ENCODE assay signal across 13 cellular contexts in the genomic region with DNA sequence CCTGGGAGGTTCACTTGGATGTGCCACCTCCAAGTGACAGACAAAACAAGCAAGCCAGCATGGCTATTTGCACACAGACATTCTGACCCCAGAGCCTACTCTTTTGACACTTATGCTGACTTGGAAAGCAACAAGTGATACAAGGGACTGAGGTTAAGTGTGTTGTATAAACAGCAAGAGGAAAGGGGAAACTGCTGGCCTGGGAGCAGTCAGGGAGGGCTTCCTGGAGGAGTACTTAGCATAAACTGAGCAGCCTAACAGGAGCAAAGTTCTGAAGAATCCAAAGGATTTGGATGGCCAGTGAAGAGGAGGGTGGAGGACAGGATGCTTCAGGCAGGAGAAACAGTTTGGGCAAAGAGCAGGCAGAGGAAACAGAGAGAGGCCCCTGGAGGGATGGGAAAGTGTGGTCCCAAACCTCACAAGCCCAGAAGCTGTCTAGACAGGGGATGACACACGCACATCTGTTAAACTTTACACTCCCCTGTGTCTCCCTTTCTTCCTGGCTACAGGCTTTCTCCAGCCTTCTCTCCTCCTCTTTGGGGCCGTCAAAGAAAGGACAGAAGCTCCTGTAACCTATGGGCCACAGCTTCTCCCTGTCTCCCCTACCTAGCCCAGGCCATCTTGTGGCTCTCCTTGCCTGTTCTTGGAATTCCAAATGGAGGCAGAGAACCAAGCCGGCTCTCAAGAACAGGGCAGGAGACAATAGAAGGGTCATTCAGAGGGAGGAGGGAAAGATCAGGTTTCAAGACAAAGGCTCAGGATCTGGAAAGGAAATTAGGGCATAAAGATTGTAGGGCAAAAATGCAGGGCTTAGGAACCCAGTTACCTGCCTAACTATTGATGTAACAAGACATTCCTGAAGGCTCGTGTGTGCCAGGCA. TPM values are rescaled to one million over a fixed set of nuclear protein-coding genes. Genes with fewer than 3 reads are reported as not detected.
DNase-seq lines count a peak whose midpoint lies in the region; ATAC-seq, FAIRE-seq and TF ChIP-seq lines count a peak whose summit lies in the region.
"Had no signal": no experiment of that assay in that cellular context is flagged by ENCODE, and none has a peak within 500 bp of the region (broad histone marks: within the 10 kb centered on the region; RNA-seq: fewer than 3 reads in every experiment).

No MANE protein-coding gene starts in this region.

- H3K4ac ChIP-seq in H1 (replicated peaks; ENCODE audit: insufficient read length, low read depth, low read length): no peak overlapping the region

- H2BK120ac ChIP-seq in H1 (replicated peaks; ENCODE audit: low read depth, low read length): no peak overlapping the region

- H3K4me2 ChIP-seq in MM.1S (ENCODE audit: low read depth, low read length): no peak overlapping the region
- H3K4me2 ChIP-seq in H1 (ENCODE audit: insufficient read depth in 1 of 2, low read depth in 2 of 2, low read length in 2 of 2): peak overlapping the region; percentile 37 to 51; a peak in 2 of 4 replicates

- no peak overlapping the region for H3K56ac ChIP-seq in H1 (replicated peaks; ENCODE audit: insufficient read length, low read depth, low read length)

- no peaks in the 10 kb centered on the region for H3K9me3 ChIP-seq in CD4-positive, CD25-positive, alpha-beta regulatory T cell (ENCODE audit: control insufficient read depth in 2 of 2, low read length in 2 of 2)
- H3K9me3 ChIP-seq in MM.1S (replicated peaks; ENCODE audit: insufficient read depth, low read length): no peaks in the 10 kb centered on the region
- H3K9me3 ChIP-seq in H1 (ENCODE audit: insufficient read depth in 2 of 2, low read depth in 1 of 2, low read length in 1 of 2): peaks cover 3 to 4% of the 10 kb centered on the region in 2 experiments; a peak in 1 of 4 replicates
- H3K9me3 ChIP-seq in neutrophil: no peaks in the 10 kb centered on the region
- no peaks in the 10 kb centered on the region for H3K9me3 ChIP-seq in sigmoid colon
- H3K9me3 ChIP-seq: pancreas had no signal

- TF ChIP-seq POLR2A in H1 (IDR thresholded peaks at IDR 0.05; ENCODE audit: control extremely low read depth in 1 of 2, low read depth in 2 of 2, low read length in 2 of 2): no peak
- TF ChIP-seq POLR2A in sigmoid colon (IDR thresholded peaks at IDR 0.05): no peak

- H3K14ac ChIP-seq in H1 (ENCODE audit: insufficient read length): no peak overlapping the region

- WGBS in H1 (ENCODE audit: extremely low coverage in 1 of 2, insufficient coverage in 1 of 2, insufficient read length in 1 of 2, insufficient replicate concordance in 2 of 2, low coverage in 1 of 2, low lambda C conversion rate in 2 of 2, missing lambda C conversion rate in 1 of 2), 2 experiments: 58% methylated on average over 4 of the region's 4 CpGs; no CpG with 5 or more reads in 1 of the 2 experiments
- whole genome bisulfite sequencing in sigmoid colon, 2 donors: 65 to 81% methylated on average over 4 of the region's 4 CpGs

- no peaks in the 10 kb centered on the region for H3K4me1 Mint-ChIP-seq in CD4-positive, CD25-positive, alpha-beta regulatory T cell

- no peaks in the 10 kb centered on the region for H3K36me3 ChIP-seq in CD4-positive, CD25-positive, alpha-beta regulatory T cell (ENCODE audit: control insufficient read depth, insufficient read depth, low read length)
- H3K36me3 ChIP-seq in MM.1S (replicated peaks; ENCODE audit: insufficient read depth, low read length): peaks cover 8% of the 10 kb centered on the region
- no peaks in the 10 kb centered on the region for H3K36me3 ChIP-seq in H1 (ENCODE audit: control insufficient read depth in 2 of 4, insufficient read depth in 4 of 4, low read length in 3 of 4)
- H3K36me3 ChIP-seq in neutrophil: peaks cover 3% of the 10 kb centered on the region
- no peaks in the 10 kb centered on the region for H3K36me3 ChIP-seq in sigmoid colon
- H3K36me3 ChIP-seq: pancreas had no signal

- TF ChIP-seq RAD21 in H1 (IDR thresholded peaks at IDR 0.05 in 1 of 2, conservative IDR thresholded peaks at IDR 0.05 in 1 of 2; ENCODE audit: low read depth in 2 of 2, low read length in 2 of 2): no peak

- H3K27me3 ChIP-seq in CD4-positive, CD25-positive, alpha-beta regulatory T cell (ENCODE audit: control insufficient read depth, insufficient read depth, low read length): no peaks in the 10 kb centered on the region
- H3K27me3 ChIP-seq in MM.1S (replicated peaks; ENCODE audit: insufficient read depth, low read length) (no peaks in the 10 kb centered on the region), H1 (replicated peaks in 1 of 4; ENCODE audit: control insufficient read depth in 3 of 4, extremely low read depth in 1 of 4, insufficient read depth in 3 of 4, low read length in 3 of 4) (no peaks in the 10 kb centered on the region), neutrophil (peaks cover 2% of the 10 kb centered on the region), sigmoid colon (no peaks in the 10 kb centered on the region)

- H4K8ac ChIP-seq in H1 (ENCODE audit: extremely low read depth, insufficient read depth, low read length): no peak overlapping the region

- CTCF ChIA-PET in H1 (lab: Charles Lee; ENCODE audit: partially characterized antibody): interaction anchor here (0.7 to 2.6 kb wide), 6 partner anchors 9 to 171 kb away, joined by 3 to 9 read pairs (median 5); no protein-coding TSS in a partner anchor

- no peak overlapping the region for H2AK5ac ChIP-seq in H1 (ENCODE audit: low read depth, low read length)

- in situ Hi-C loops in GM13977 (cut with MboI; ENCODE audit: low pct_unique_long_range_greater_than_20kb, low sequenced_read_pairs, unreplicated experiment): no loop called here

- no peak overlapping the region for H4K91ac ChIP-seq in H1 (replicated peaks; ENCODE audit: insufficient read length, low read length)

- peak overlapping the region in 2 of 3 donors; percentile 16 to 83 for H3K27ac Mint-ChIP-seq in CD4-positive, CD25-positive, alpha-beta regulatory T cell
- H3K27ac Mint-ChIP-seq: activated T-helper 2 cell treated with anti-CD3 and anti-CD28 coated beads, Interferon-gamma antibody, Interleukin-2, Interleukin-4, amounts not matched to agents 10 μg/mL and 5 μg/mL and 100 μg/mL, durations not matched to agents 14 hours and 24 hours and 36 hours had no signal

- no peak for ATAC-seq in CD4-positive, CD25-positive, alpha-beta regulatory T cell (ENCODE audit: low read depth in 2 of 2)
- no peak for ATAC-seq in HG03175 (IDR thresholded peaks at IDR 0.05; ENCODE audit: unreplicated experiment)
- ATAC-seq: pancreas had no signal

- no peak overlapping the region for H3K23ac ChIP-seq in H1 (ENCODE audit: insufficient read length)

- H3K27ac ChIP-seq in CD4-positive, CD25-positive, alpha-beta regulatory T cell (ENCODE audit: insufficient read depth, low read length, poor library complexity, severe bottlenecking): no peak overlapping the region
- H3K27ac ChIP-seq in MM.1S (ENCODE audit: low read length) (peak overlapping the region; percentile 20; the same call in 1 of the 2 replicates), H1 (ENCODE audit: low read depth, low read length) (no peak overlapping the region), neutrophil (peak overlapping the region; percentile 75), sigmoid colon (peak overlapping the region in 2 of 4 donors; percentile 1 to 9)
- H3K27ac ChIP-seq: pancreas had no signal

- H3K79me2 ChIP-seq in MM.1S (ENCODE audit: low read length) (peaks cover 87% of the 10 kb centered on the region), H1 (ENCODE audit: control insufficient read depth in 1 of 2, insufficient read depth in 2 of 2, low read length in 2 of 2) (no peaks in the 10 kb centered on the region)

- H3K9me3 Mint-ChIP-seq in CD4-positive, CD25-positive, alpha-beta regulatory T cell: peaks cover 0 to 5% (median 2%) of the 10 kb centered on the region in 7 donors
- H3K9me3 Mint-ChIP-seq: activated T-helper 2 cell treated with anti-CD3 and anti-CD28 coated beads, Interferon-gamma antibody, Interleukin-2, Interleukin-4, amounts not matched to agents 10 μg/mL and 5 μg/mL and 100 μg/mL, durations not matched to agents 14 hours and 24 hours and 36 hours had no signal

- peak; percentile 48 for FAIRE-seq in H1 (lab: Jason Lieb, UNC)
- FAIRE-seq: G401.6, pancreas had no signal

- H4K20me1 ChIP-seq in MM.1S (ENCODE audit: insufficient read depth, low read length) (no peaks in the 10 kb centered on the region), H1 (replicated peaks in 1 of 2; ENCODE audit: control insufficient read depth in 1 of 2, insufficient read depth in 2 of 2, low read length in 2 of 2) (no peaks in the 10 kb centered on the region)

- H4K5ac ChIP-seq in H1 (ENCODE audit: insufficient read length, low read depth, low read length): no peak overlapping the region

- H2BK20ac ChIP-seq in H1 (ENCODE audit: low read length): no peak overlapping the region

- H3K27me3 Mint-ChIP-seq in CD4-positive, CD25-positive, alpha-beta regulatory T cell: peaks cover 14% of the 10 kb centered on the region

- H3K79me1 ChIP-seq in H1 (ENCODE audit: low read depth, low read length): no peaks in the 10 kb centered on the region

- H3K4me1 ChIP-seq in CD4-positive, CD25-positive, alpha-beta regulatory T cell (ENCODE audit: control insufficient read depth, insufficient read depth, low read length, poor library complexity, severe bottlenecking): no peaks in the 10 kb centered on the region
- H3K4me1 ChIP-seq in MM.1S (ENCODE audit: low read length) (peaks cover 66% of the 10 kb centered on the region), H1 (replicated peaks in 1 of 4; ENCODE audit: control insufficient read depth in 3 of 4, insufficient read depth in 4 of 4, low read length in 3 of 4) (peaks cover 2 to 7% (median 4%) of the 10 kb centered on the region in 4 experiments; a peak in 4 of 7 replicates), neutrophil (ENCODE audit: control insufficient read depth in 1 of 2, insufficient read depth in 1 of 2, low read depth in 1 of 2, low read length in 1 of 2) (peaks cover 13 to 43% of the 10 kb centered on the region in 2 experiments), sigmoid colon (peaks cover 0 to 13% (median 3%) of the 10 kb centered on the region in 4 donors)

- H3K4me3 Mint-ChIP-seq in CD4-positive, CD25-positive, alpha-beta regulatory T cell: no peak overlapping the region

- H3K4me3 ChIP-seq in CD4-positive, CD25-positive, alpha-beta regulatory T cell (ENCODE audit: low read depth, low read length): no peak overlapping the region
- H3K4me3 ChIP-seq in MM.1S (ENCODE audit: low read length) (no peak overlapping the region), H1 (ENCODE audit: extremely low read depth in 1 of 4, insufficient read depth in 2 of 4, low read depth in 3 of 4, low read length in 4 of 4) (peak overlapping the region in 1 of 4 experiments; percentile 5; a peak in 1 of 8 replicates), neutrophil (ENCODE audit: low read depth in 1 of 2, low read length in 1 of 2) (no peak overlapping the region), sigmoid colon (no peak overlapping the region)
- H3K4me3 ChIP-seq: pancreas had no signal

- H3K23me2 ChIP-seq in H1 (ENCODE audit: low read depth, low read length): 0 out of 2 replicates have a peak, but pooled peaks cover 2% of the 10 kb centered on the region

- peak overlapping the region; percentile 89; the same call in 1 of the 2 replicates for H2BK15ac ChIP-seq in H1 (ENCODE audit: low read length)

- H3F3A ChIP-seq in MM.1S (ENCODE audit: insufficient read depth, low read length): peaks cover 54% of the 10 kb centered on the region

- no peak for TF ChIP-seq CTCF in MM.1S (IDR thresholded peaks at IDR 0.05; ENCODE audit: low read length)
- TF ChIP-seq CTCF in H1 (IDR thresholded peaks at IDR 0.05; ENCODE audit: control extremely low read depth in 1 of 3, insufficient read depth in 1 of 3, low read depth in 1 of 3, low read length in 3 of 3): no peak
- no peak for TF ChIP-seq CTCF in neutrophil (IDR thresholded peaks at IDR 0.05)
- no peak for TF ChIP-seq CTCF in sigmoid colon (IDR thresholded peaks at IDR 0.05)
- no peak for TF ChIP-seq CTCF in GM13977 (IDR thresholded peaks at IDR 0.05; ENCODE audit: extremely low read depth, insufficient read depth, missing control alignments)

- 0 out of 2 replicates have a peak overlapping the region, but pooled peaks have one; percentile 11 for H2BK5ac ChIP-seq in H1 (ENCODE audit: low read depth, low read length)

- H3K36me3 Mint-ChIP-seq in CD4-positive, CD25-positive, alpha-beta regulatory T cell: no peaks in the 10 kb centered on the region

- H2BK12ac ChIP-seq in H1 (ENCODE audit: low read depth, low read length): 0 out of 2 replicates have a peak overlapping the region, but pooled peaks have one; percentile 71

- peak overlapping the region; percentile 52 for H3K18ac ChIP-seq in H1 (ENCODE audit: extremely low read depth, low read length)

- no peak for TF ChIP-seq EP300 in H1 (IDR thresholded peaks at IDR 0.05; ENCODE audit: borderline replicate concordance in 1 of 2, low read depth in 2 of 2, low read length in 2 of 2)
- TF ChIP-seq EP300 in sigmoid colon (IDR thresholded peaks at IDR 0.05): no peak

- POLR2A ChIA-PET in H1 (lab: Charles Lee; ENCODE audit: partially characterized antibody): no interaction called here

- H3K9ac ChIP-seq in MM.1S (ENCODE audit: low read length) (no peak overlapping the region), H1 (replicated peaks in 1 of 4; ENCODE audit: extremely low read depth in 1 of 4, low read depth in 3 of 4, low read length in 3 of 4) (no peak overlapping the region)

- no peak for DNase-seq in CD4-positive, CD25-positive, alpha-beta regulatory T cell
- DNase-seq in MM.1S: no peak
- no peak for DNase-seq in H1 (ENCODE audit: low read depth in 1 of 2, low spot score in 2 of 2)
- DNase-seq in sigmoid colon: no peak
- DNase-seq in GM13977 (ENCODE audit: low spot score): no peak
- DNase-seq in NCI-H510A (lab: John Stamatoyannopoulos, UW): no peak
- DNase-seq: activated CD4-positive, alpha-beta T cell treated with anti-CD3 and anti-CD28 coated beads for 48 hours; pancreas; stimulated activated CD4-positive, alpha-beta T cell treated with anti-CD3 and anti-CD28 coated beads, Interleukin-2, amount 100 ng/mL, for 24 hours had no signal

- H2AFZ ChIP-seq in MM.1S (ENCODE audit: low read length) (no peak overlapping the region), H1 (ENCODE audit: low read length) (0 out of 2 replicates have a peak overlapping the region, but pooled peaks have one; percentile 61)

- H3K9me2 ChIP-seq in MM.1S (replicated peaks; ENCODE audit: insufficient read depth, low read length): no peaks in the 10 kb centered on the region

- intact Hi-C loops in sigmoid colon (cut with DNase I): no loop called here

RNA-seq across cellular contexts. Expression of gene SULF2, which starts 19.3 kb away (rescaled TPM):
- total RNA-seq in CD4-positive, CD25-positive, alpha-beta regulatory T cell: not detected
- polyA plus RNA-seq in CD4-positive, CD25-positive, alpha-beta regulatory T cell: 1 to 10 TPM in 1 of 4 donors, under 1 TPM in 3; 0.33 to 1.2 (median 0.74) TPM
- 27.1 and 28.2 TPM in 2 replicates for total RNA-seq in H1 (2021; fragmentation: NEBNext Ultra II Directional; extraction: Animal tissue kit (Norgen Biotek cat#: 25700))
- polyA plus RNA-seq in H1 (2011; rRNA removed) (15.7 and 29.0 TPM in 2 replicates), sigmoid colon (10 to 100 TPM; 18.0 to 70.1 (median 22.2) TPM)
- polyA plus RNA-seq in H1 (2011; cell fraction: cytosol; rRNA removed): 11.1 TPM
- 33.9 TPM for polyA plus RNA-seq in H1 (2011; cell fraction: nucleus; rRNA removed)
- polyA plus RNA-seq in H1 (2012, experiment 1 of 2): 23.8 to 30.2 TPM (median 28.1 TPM) in 4 replicates
- 12.7 TPM for polyA plus RNA-seq in H1 (2012, experiment 2 of 2)
- 37.3 TPM for polyA plus RNA-seq in H1 (2013, experiment 1 of 2)
- 40.1 TPM for polyA plus RNA-seq in H1 (2013, experiment 2 of 2)
- polyA minus RNA-seq in H1 (2011; rRNA and poly(A)+ RNA removed): 14.7 and 19.0 TPM in 2 replicates
- 18.0 TPM for polyA minus RNA-seq in H1 (2011; cell fraction: cytosol; rRNA and poly(A)+ RNA removed)
- 26.7 TPM for polyA minus RNA-seq in H1 (2011; cell fraction: nucleus; rRNA and poly(A)+ RNA removed)
- total RNA-seq in sigmoid colon: 10 to 100 TPM; 14.6 to 63.4 (median 35.7) TPM

Comparison
In these comparisons a context has a peak if more than half of its experiments do, and no peak if none do; other contexts are left out.
1. H3K27ac ChIP-seq: peak in MM.1S (single experiment) and neutrophil (single experiment); none in CD4-positive, CD25-positive, alpha-beta regulatory T cell (single experiment) and H1 (single experiment).
2. RNA of gene SULF2, which starts 19.3 kb away (total RNA-seq): 14.6 to 63.4 TPM in sigmoid colon and 27.1 to 28.2 TPM in H1; not detected in CD4-positive, CD25-positive, alpha-beta regulatory T cell (single experiment); every median in the first group is over 10 times any median in the second.